14 cellular contexts compared by ENCODE assay signal in genomic region chr12:12798480-12798879, GRCh38. TPM values are rescaled to one million over a fixed set of nuclear protein-coding genes. Genes with fewer than 3 reads are reported as not detected.
DNase-seq lines count a peak whose midpoint lies in the region; ATAC-seq and TF ChIP-seq lines count a peak whose summit lies in the region.
"Had no signal": no experiment of that assay in that cellular context is flagged by ENCODE, and none has a peak within 500 bp of the region (broad histone marks: within the 10 kb centered on the region; RNA-seq: fewer than 3 reads in every experiment).

No MANE protein-coding gene starts in this region.

- TF ChIP-seq RAD21 in IMR-90 (IDR thresholded peaks at IDR 0.05; ENCODE audit: low read length): no peak

- H3K36me3 ChIP-seq in IMR-90 (ENCODE audit: control insufficient read depth, insufficient read depth, low read length) (no peaks in the 10 kb centered on the region), endodermal cell (ENCODE audit: control insufficient read depth, insufficient read depth, low read length) (no peaks in the 10 kb centered on the region), mesendoderm (ENCODE audit: control insufficient read depth, insufficient read depth, low read length) (no peaks in the 10 kb centered on the region), testis (ENCODE audit: low read depth, missing control alignments) (no peaks in the 10 kb centered on the region)
- H3K36me3 ChIP-seq: BLaER1, HAP-1 had no signal

- H3K27me3 ChIP-seq in IMR-90 (ENCODE audit: control insufficient read depth, insufficient read depth, low read length) (no peaks in the 10 kb centered on the region), endodermal cell (ENCODE audit: control insufficient read depth, insufficient read depth, low read length, poor library complexity, severe bottlenecking) (no peaks in the 10 kb centered on the region), mesendoderm (ENCODE audit: insufficient read depth, low read length, poor library complexity) (no peaks in the 10 kb centered on the region), testis (no peaks in the 10 kb centered on the region)
- H3K27me3 ChIP-seq: BLaER1 had no signal

- no peak overlapping the region for H2BK20ac ChIP-seq in IMR-90 (ENCODE audit: low read depth, low read length)

- H2BK120ac ChIP-seq in IMR-90 (ENCODE audit: low read depth, low read length) (no peak overlapping the region), mesendoderm (ENCODE audit: low read depth, low read length) (no peak overlapping the region)

- H3K4me1 Mint-ChIP-seq in endodermal cell (peaks cover 42% of the 10 kb centered on the region), type B pancreatic cell (ENCODE audit: unreplicated experiment) (peaks cover 19% of the 10 kb centered on the region)
- H3K4me1 Mint-ChIP-seq in stimulated activated naive CD8-positive, alpha-beta T cell treated with anti-CD3 and anti-CD28 coated beads, Interleukin-15, amount 100 ng/mL, for 72 hours: peaks cover 22% of the 10 kb centered on the region

- BruUV-seq in IMR-90 (replicated peaks; lab: Mats Ljungman, UMichigan): no TSS peak

- peak overlapping the region; percentile 18 for H3K27ac Mint-ChIP-seq in endodermal cell
- H3K27ac Mint-ChIP-seq in type B pancreatic cell: peak overlapping the region; percentile 21
- H3K27ac Mint-ChIP-seq in stimulated activated naive CD8-positive, alpha-beta T cell treated with anti-CD3 and anti-CD28 coated beads, Interleukin-15, amount 100 ng/mL, for 72 hours: no peak overlapping the region

- H3K9me1 ChIP-seq in IMR-90 (ENCODE audit: insufficient read depth, low read length): peaks cover 6% of the 10 kb centered on the region; the same call in 1 of the 2 replicates

- TF ChIP-seq POLR2A in IMR-90 (IDR thresholded peaks at IDR 0.05; ENCODE audit: low read depth, low read length): no peak
- TF ChIP-seq POLR2A in testis (IDR thresholded peaks at IDR 0.05): no peak

- H3K18ac ChIP-seq in IMR-90 (ENCODE audit: low read depth, low read length): no peak overlapping the region
- H3K18ac ChIP-seq in mesendoderm (ENCODE audit: low read length): no peak overlapping the region

- in situ Hi-C loops in IMR-90 (cut with MboI; ENCODE audit: low sequenced_read_pairs): loop anchor here (10.0 kb wide), 2 partner anchors 186 to 436 kb away; no protein-coding TSS in a partner anchor

- H4K20me1 ChIP-seq in IMR-90 (ENCODE audit: insufficient read depth, low read length): no peaks in the 10 kb centered on the region
- H4K20me1 ChIP-seq: BLaER1 had no signal

- POLR2A ChIA-PET in IMR-90 (lab: Charles Lee; ENCODE audit: unreplicated experiment): no interaction called here

- TF ChIP-seq CTCF in IMR-90 (conservative IDR thresholded peaks at IDR 0.05; ENCODE audit: low read depth, low read length) (no peak), endodermal cell (conservative IDR thresholded peaks at IDR 0.05) (no peak), type B pancreatic cell (conservative IDR thresholded peaks at IDR 0.05) (no peak), testis (IDR thresholded peaks at IDR 0.05) (no peak)

- H2AFZ ChIP-seq in IMR-90 (replicated peaks; ENCODE audit: low read length, poor library complexity): no peak overlapping the region

- no peak overlapping the region for H4K5ac ChIP-seq in IMR-90 (ENCODE audit: low read depth, low read length)
- H4K5ac ChIP-seq in mesendoderm (ENCODE audit: low read length): no peak overlapping the region

- H3K4me3 ChIP-seq in IMR-90 (ENCODE audit: insufficient read depth, low read depth, low read length): no peak overlapping the region
- peak overlapping the region; percentile 70 for H3K4me3 ChIP-seq in endodermal cell (ENCODE audit: low read length)
- H3K4me3 ChIP-seq in mesendoderm (ENCODE audit: low read length): no peak overlapping the region
- H3K4me3 ChIP-seq in testis: no peak overlapping the region
- H3K4me3 ChIP-seq: BLaER1, HAP-1 had no signal

- no peaks in the 10 kb centered on the region for H3K9me3 Mint-ChIP-seq in endodermal cell
- H3K9me3 Mint-ChIP-seq in type B pancreatic cell: peaks cover 11% of the 10 kb centered on the region
- no peaks in the 10 kb centered on the region for H3K9me3 Mint-ChIP-seq in stimulated activated naive CD8-positive, alpha-beta T cell treated with anti-CD3 and anti-CD28 coated beads, Interleukin-15, amount 100 ng/mL, for 72 hours
- H3K9me3 Mint-ChIP-seq: CD8-positive, alpha-beta memory T cell had no signal

- H3K4me1 ChIP-seq in IMR-90 (ENCODE audit: control insufficient read depth, insufficient read depth, low read length) (peaks cover 9% of the 10 kb centered on the region), endodermal cell (ENCODE audit: control insufficient read depth, insufficient read depth, low read length) (peaks cover 3% of the 10 kb centered on the region), mesendoderm (ENCODE audit: control insufficient read depth, low read depth, low read length) (no peaks in the 10 kb centered on the region), testis (no peaks in the 10 kb centered on the region)
- H3K4me1 ChIP-seq: HAP-1 had no signal

- H3K27ac ChIP-seq in IMR-90 (ENCODE audit: insufficient read depth, low read length): no peak overlapping the region
- H3K27ac ChIP-seq in endodermal cell (ENCODE audit: low read depth, low read length): no peak overlapping the region
- no peak overlapping the region for H3K27ac ChIP-seq in mesendoderm (ENCODE audit: low read depth, low read length)
- no peak overlapping the region for H3K27ac ChIP-seq in testis
- H3K27ac ChIP-seq: BLaER1 had no signal

- H3K4ac ChIP-seq in IMR-90 (ENCODE audit: low read depth, low read length) (no peak overlapping the region), mesendoderm (ENCODE audit: low read depth, low read length) (no peak overlapping the region)

- ATAC-seq in IMR-90 (ENCODE audit: low read depth): no peak
- no peak for ATAC-seq in stimulated activated naive CD8-positive, alpha-beta T cell treated with anti-CD3 and anti-CD28 coated beads, Interleukin-15, amount 100 ng/mL, for 72 hours

- no peak overlapping the region for H3K14ac ChIP-seq in IMR-90 (replicated peaks; ENCODE audit: low read depth, low read length)

- H4K8ac ChIP-seq in IMR-90 (ENCODE audit: low read depth in 2 of 2, low read length in 2 of 2): no peak overlapping the region
- no peak overlapping the region for H4K8ac ChIP-seq in mesendoderm (ENCODE audit: low read depth, low read length)

- H3K9me3 ChIP-seq in IMR-90 (ENCODE audit: control insufficient read depth, insufficient read depth, low read length) (no peaks in the 10 kb centered on the region), endodermal cell (ENCODE audit: control insufficient read depth, low read length) (peaks cover 26% of the 10 kb centered on the region), testis (no peaks in the 10 kb centered on the region)
- H3K9me3 ChIP-seq: BLaER1 had no signal

- H3K4me3 Mint-ChIP-seq in endodermal cell: no peak overlapping the region
- no peak overlapping the region for H3K4me3 Mint-ChIP-seq in type B pancreatic cell
- no peak overlapping the region for H3K4me3 Mint-ChIP-seq in stimulated activated naive CD8-positive, alpha-beta T cell treated with anti-CD3 and anti-CD28 coated beads, Interleukin-15, amount 100 ng/mL, for 72 hours
- H3K4me3 Mint-ChIP-seq: CD8-positive, alpha-beta memory T cell had no signal

- no peak overlapping the region for H3K9ac ChIP-seq in IMR-90 (ENCODE audit: low read depth, low read length)
- no peak overlapping the region for H3K9ac ChIP-seq in endodermal cell (ENCODE audit: extremely low read depth, low read length, poor library complexity, severe bottlenecking)
- no peak overlapping the region for H3K9ac ChIP-seq in mesendoderm (ENCODE audit: low read length)
- H3K9ac ChIP-seq: BLaER1 had no signal

- H3K79me2 ChIP-seq in mesendoderm (ENCODE audit: control insufficient read depth, insufficient read depth, low read length): no peaks in the 10 kb centered on the region

- intact Hi-C loops in IMR-90 (cut with micrococcal nuclease): no loop called here
- intact Hi-C loops in testis (cut with DNase I; ENCODE audit: low total_unique reads): no loop called here

- H2AK5ac ChIP-seq in IMR-90 (ENCODE audit: low read depth, low read length) (0 out of 2 replicates have a peak overlapping the region, but pooled peaks have one; percentile 13), mesendoderm (ENCODE audit: low read length) (peak overlapping the region; percentile 58)

- no peak for DNase-seq in IMR-90
- no peak for DNase-seq in endodermal cell
- no peak for DNase-seq in mesendoderm
- no peak for DNase-seq in type B pancreatic cell (ENCODE audit: extremely low spot score, unreplicated experiment)
- DNase-seq in testis: no peak
- no peak for DNase-seq in middle frontal gyrus (ENCODE audit: extremely low spot score, low spot score)
- no peak for DNase-seq in stimulated activated naive CD8-positive, alpha-beta T cell treated with anti-CD3 and anti-CD28 coated beads, Interleukin-15, amount 100 ng/mL, for 72 hours
- DNase-seq: 8988T; AML-193; CD8-positive, alpha-beta memory T cell; GF-D8; GOT3 had no signal

- CTCF ChIA-PET in IMR-90 (lab: Yijun Ruan, JAX): no interaction called here

- H3K23ac ChIP-seq in IMR-90 (ENCODE audit: low read depth, low read length) (no peak overlapping the region), mesendoderm (ENCODE audit: low read length) (no peak overlapping the region)

- no peak overlapping the region for H2BK15ac ChIP-seq in IMR-90 (ENCODE audit: low read depth, low read length)
- no peak overlapping the region for H2BK15ac ChIP-seq in mesendoderm (replicated peaks; ENCODE audit: low read depth)

- H4K91ac ChIP-seq in IMR-90 (ENCODE audit: insufficient read depth, low read depth, low read length): no peak overlapping the region

- H2AK9ac ChIP-seq in IMR-90 (replicated peaks; ENCODE audit: low read depth, low read length, poor library complexity): no peak overlapping the region

- 80% methylated on average over 1 of the region's 1 CpG; no CpG with 5 or more reads in 1 of the 2 experiments for WGBS in IMR-90 (ENCODE audit: extremely low coverage in 2 of 2, insufficient read length in 1 of 2), 2 experiments
- 95 to 100% methylated on average over 1 of the region's 1 CpG for WGBS in endodermal cell (ENCODE audit: insufficient coverage in 1 of 2, insufficient read length in 1 of 2), 2 experiments
- WGBS in mesendoderm (ENCODE audit: extremely low coverage, insufficient coverage, low lambda C conversion rate): no CpG with 5 or more reads among the region's 1 CpG
- 97 to 100% methylated on average over 1 of the region's 1 CpG for WGBS in testis, 2 donors

- H3K79me1 ChIP-seq in IMR-90 (ENCODE audit: low read depth in 1 of 2, low read length in 2 of 2) (peaks cover 0 to 4% of the 10 kb centered on the region in 2 experiments; a peak in 1 of 4 replicates), mesendoderm (ENCODE audit: low read length) (no peaks in the 10 kb centered on the region)

- H2BK5ac ChIP-seq in IMR-90 (ENCODE audit: low read depth, low read length, poor library complexity, severe bottlenecking) (no peak overlapping the region), mesendoderm (ENCODE audit: low read length) (no peak overlapping the region)

- no peak overlapping the region for H3K56ac ChIP-seq in IMR-90 (ENCODE audit: extremely low read depth, insufficient read depth, low read length)
- H3K56ac ChIP-seq in mesendoderm (ENCODE audit: low read length): peak overlapping the region; percentile 25

- H3K27me3 Mint-ChIP-seq in endodermal cell (ENCODE audit: insufficient read depth) (no peaks in the 10 kb centered on the region), type B pancreatic cell (peaks cover 4% of the 10 kb centered on the region)
- no peaks in the 10 kb centered on the region for H3K27me3 Mint-ChIP-seq in stimulated activated naive CD8-positive, alpha-beta T cell treated with anti-CD3 and anti-CD28 coated beads, Interleukin-15, amount 100 ng/mL, for 72 hours

- H3K4me2 ChIP-seq in IMR-90 (ENCODE audit: low read depth, low read length): no peak overlapping the region
- H3K4me2 ChIP-seq in mesendoderm (ENCODE audit: low read length): no peak overlapping the region
- H3K4me2 ChIP-seq: BLaER1 had no signal

- dilution Hi-C loops in IMR-90 (cut with HindIII; ENCODE audit: low sequenced_read_pairs, unreplicated experiment): no loop called here

- H3K36me3 Mint-ChIP-seq in endodermal cell (ENCODE audit: low read depth) (no peaks in the 10 kb centered on the region), type B pancreatic cell (peaks cover 18% of the 10 kb centered on the region)

RNA-seq across cellular contexts. Expression of gene APOLD1, which starts 13.0 kb away (rescaled TPM):
- total RNA-seq in IMR-90 (2012; rRNA removed) (4.2 and 4.5 TPM in 2 replicates), endodermal cell (1 to 10 TPM; 1.8 to 3.2 TPM), type B pancreatic cell (ENCODE audit: low replicate concordance) (2.9 and 5.6 TPM in 2 replicates), testis (1 to 10 TPM; 9.2 to 9.7 TPM)
- polyA plus RNA-seq in IMR-90 (2012; rRNA removed) (2.3 and 2.4 TPM in 2 replicates), testis (ENCODE audit: insufficient read depth, low read depth, low replicate concordance) (8.2 TPM)
- polyA plus RNA-seq in IMR-90 (2012; cell fraction: cytosol; rRNA removed): 1.0 and 1.5 TPM in 2 replicates
- polyA plus RNA-seq in IMR-90 (2012; cell fraction: nucleus; rRNA removed; ENCODE audit: low replicate concordance): 4.5 and 10.6 TPM in 2 replicates
- 8.8 TPM for polyA plus RNA-seq in endodermal cell (2013, experiment 1 of 2)
- 7.7 TPM for polyA plus RNA-seq in endodermal cell (2013, experiment 2 of 2)
- polyA plus RNA-seq in mesendoderm (2013, experiment 1 of 2): 0.34 TPM
- 0.41 TPM for polyA plus RNA-seq in mesendoderm (2013, experiment 2 of 2)

RNA-seq across cellular contexts. Expression of gene DDX47, which starts 14.7 kb away (rescaled TPM):
- total RNA-seq in IMR-90 (2012; rRNA removed): 77.8 and 104 TPM in 2 replicates
- 71.5 and 89.5 TPM in 2 replicates for polyA plus RNA-seq in IMR-90 (2012; rRNA removed)
- polyA plus RNA-seq in IMR-90 (2012; cell fraction: cytosol; rRNA removed): 14.9 and 35.0 TPM in 2 replicates
- polyA plus RNA-seq in IMR-90 (2012; cell fraction: nucleus; rRNA removed; ENCODE audit: low replicate concordance): 29.6 and 177 TPM in 2 replicates
- 100 to 1,000 TPM in 1 of 2 donors, 10 to 100 TPM in 1; 92.3 to 154 TPM for total RNA-seq in endodermal cell
- 65.1 TPM for polyA plus RNA-seq in endodermal cell (2013, experiment 1 of 2)
- 59.8 TPM for polyA plus RNA-seq in endodermal cell (2013, experiment 2 of 2)
- polyA plus RNA-seq in mesendoderm (2013, experiment 1 of 2): 76.8 TPM
- polyA plus RNA-seq in mesendoderm (2013, experiment 2 of 2): 77.5 TPM
- total RNA-seq in type B pancreatic cell (ENCODE audit: low replicate concordance): 73.0 and 142 TPM in 2 replicates
- total RNA-seq in testis: 10 to 100 TPM; 82.4 to 85.4 TPM
- 52.4 TPM for polyA plus RNA-seq in testis (ENCODE audit: insufficient read depth, low read depth, low replicate concordance)

Comparison
In these comparisons a context has a peak if more than half of its experiments do, and no peak if none do; other contexts are left out.
1. H3K27ac Mint-ChIP-seq: peak in endodermal cell (single experiment) and type B pancreatic cell (single experiment); none in stimulated activated naive CD8-positive, alpha-beta T cell treated with anti-CD3 and anti-CD28 coated beads, Interleukin-15, amount 100 ng/mL, for 72 hours (0 of 2).